Comparison of ENCODE assay signal across 9 cellular contexts in genomic region chr16:31141071-31141469, GRCh38. TPM values are rescaled to one million over a fixed set of nuclear protein-coding genes. Genes with fewer than 3 reads are reported as not detected.
DNase-seq lines count a peak whose midpoint lies in the region; ATAC-seq, FAIRE-seq and TF ChIP-seq lines count a peak whose summit lies in the region.
"Not testable (repeated sequence)": the region's sequence is repeated elsewhere in the genome, so short reads cannot be mapped to it uniquely, and the experiment has no call there.
"Had no signal": no experiment of that assay in that cellular context is flagged by ENCODE, and none has a peak within 500 bp of the region (broad histone marks: within the 10 kb centered on the region; RNA-seq: fewer than 3 reads in every experiment).

No MANE protein-coding gene starts in this region.

- not testable (repeated sequence) for ATAC-seq in DND-41 (ENCODE audit: insufficient read depth, low read depth); HepG2; upper lobe of right lung

- not testable (repeated sequence) for FAIRE-seq in HepG2 (lab: Jason Lieb, UNC)

- DNase-seq in DND-41; RWPE1 (ENCODE audit: low spot score); coronary artery (ENCODE audit: low spot score); HepG2 (ENCODE audit: low spot score); prostate gland (ENCODE audit: low spot score); upper lobe of right lung: not testable (repeated sequence)

- H3K4me3 ChIP-seq in DND-41 (ENCODE audit: low read depth in 1 of 2, low read length in 2 of 2) (peak overlapping the region in 1 of 2 experiments; percentile 47; a peak in 2 of 4 replicates), coronary artery (peak overlapping the region; percentile 80), HepG2 (replicated peaks in 1 of 3; ENCODE audit: insufficient read depth in 1 of 3, low read depth in 2 of 3, low read length in 3 of 3) (peak overlapping the region; percentile 28 to 77 (median 64))
- H3K4me3 ChIP-seq in prostate gland, upper lobe of right lung: not testable (repeated sequence)

- in situ Hi-C loops in HepG2 (cut with HindIII; ENCODE audit: extremely low pct_ligation_motif_present, low pct_unique_long_range_greater_than_20kb) = not testable (repeated sequence)

- WGBS in HepG2 (ENCODE audit: low lambda C conversion rate) = 17% methylated on average over 9 of the region's 9 CpGs
- 75% methylated on average over 9 of the region's 9 CpGs for WGBS in prostate gland

- not testable (repeated sequence) for H3K27me3 ChIP-seq in DND-41 (ENCODE audit: insufficient read depth, low read length, poor library complexity); HepG2 (ENCODE audit: control insufficient read depth in 1 of 2, insufficient read depth in 2 of 2, low read length in 2 of 2); prostate gland (replicated peaks; ENCODE audit: insufficient read depth); upper lobe of right lung

- H4K20me1 ChIP-seq in DND-41 (ENCODE audit: insufficient read depth, low read length); HepG2 (ENCODE audit: insufficient read depth, low read length): not testable (repeated sequence)

- peaks cover 18% of the 10 kb centered on the region for H3K4me1 ChIP-seq in DND-41 (ENCODE audit: insufficient read depth, low read length)
- peaks cover 70% of the 10 kb centered on the region for H3K4me1 ChIP-seq in HepG2 (ENCODE audit: insufficient read depth, low read length)
- H3K4me1 ChIP-seq in prostate gland (replicated peaks) = not testable (repeated sequence)
- H3K4me1 ChIP-seq in upper lobe of right lung = peaks cover 18% of the 10 kb centered on the region

- H2AFZ ChIP-seq in DND-41 (ENCODE audit: low read depth, low read length) = peak overlapping the region; percentile 74
- not testable (repeated sequence) for H2AFZ ChIP-seq in HepG2 (ENCODE audit: low read length)

- H3K9ac ChIP-seq in DND-41 (ENCODE audit: low read depth, low read length) = peak overlapping the region; percentile 49
- peak overlapping the region; percentile 67 for H3K9ac ChIP-seq in HepG2 (ENCODE audit: insufficient read depth, low read depth, low read length)

- H3K27ac ChIP-seq in DND-41 (ENCODE audit: low read length) (peak overlapping the region; percentile 63), RWPE1 (peak overlapping the region; percentile 98), coronary artery (peak overlapping the region; percentile 57 to 90), HepG2 (ENCODE audit: extremely low read length, insufficient read depth, low read length) (peak overlapping the region; percentile 80), prostate gland (peak overlapping the region; percentile 80 to 82), upper lobe of right lung (peak overlapping the region; percentile 80)

- not testable (repeated sequence) for H3K9me3 ChIP-seq in DND-41 (ENCODE audit: insufficient read depth, low read length, severe bottlenecking); HepG2 (ENCODE audit: low read length); prostate gland; upper lobe of right lung

- TF ChIP-seq RAD21 in HepG2 (CRISPR knock-in tag; IDR thresholded peaks at IDR 0.05) = not testable (repeated sequence)

- H3K4me2 ChIP-seq in DND-41 (ENCODE audit: insufficient read depth, low read length) = peak overlapping the region; percentile 65
- peak overlapping the region; percentile 91 for H3K4me2 ChIP-seq in HepG2 (ENCODE audit: low read depth, low read length)

- not testable (repeated sequence) for TF ChIP-seq POLR2A in HepG2 (IDR thresholded peaks at IDR 0.05; ENCODE audit: insufficient read depth in 1 of 2, low read depth in 2 of 2, low read length in 2 of 2); prostate gland (IDR thresholded peaks at IDR 0.05)

- not testable (repeated sequence) for TF ChIP-seq EP300 in HepG2 (IDR thresholded peaks at IDR 0.05; ENCODE audit: low read depth in 2 of 2, low read length in 2 of 2); HepG2 (CRISPR knock-in tag; IDR thresholded peaks at IDR 0.05; ENCODE audit: borderline replicate concordance)

- not testable (repeated sequence) for H3K36me3 ChIP-seq in DND-41 (ENCODE audit: insufficient read depth, low read length); HepG2 (replicated peaks in 1 of 2; ENCODE audit: control insufficient read depth in 1 of 2, insufficient read depth in 2 of 2, low read length in 2 of 2); prostate gland; upper lobe of right lung

- TF ChIP-seq CTCF in DND-41 (IDR thresholded peaks at IDR 0.05; ENCODE audit: borderline replicate concordance, extremely low read depth, low read length, poor library complexity, severe bottlenecking); RWPE1 (conservative IDR thresholded peaks at IDR 0.05; ENCODE audit: low read depth); coronary artery (IDR thresholded peaks at IDR 0.05); HepG2 (CRISPR knock-in tag; IDR thresholded peaks at IDR 0.05); prostate gland (IDR thresholded peaks at IDR 0.05); upper lobe of right lung (IDR thresholded peaks at IDR 0.05): not testable (repeated sequence)

- intact Hi-C loops in HepG2 (cut with micrococcal nuclease; ENCODE audit: unreplicated experiment) (loop anchor here (5.0 to 10.0 kb wide), 2 partner anchors 144 to 186 kb away; partner anchors contain the start of gene SETD1A), prostate gland (cut with DNase I) (loop anchor here (5.0 kb wide), 2 partner anchors 34 to 49 kb away; partner anchors contain the start of genes BCKDK and VKORC1)
- intact Hi-C loops in upper lobe of right lung (cut with DNase I) = not testable (repeated sequence)

- H3K79me2 ChIP-seq in DND-41 (ENCODE audit: insufficient read depth, low read length); HepG2 (ENCODE audit: insufficient read depth, low read length): not testable (repeated sequence)

- CTCF ChIA-PET in RWPE1 (lab: Yijun Ruan, JAX); HepG2 (lab: Yijun Ruan, JAX; ENCODE audit: low intra/inter-chr PET ratio, low total read pairs): not testable (repeated sequence)

- BruUV-seq in HepG2 (replicated peaks; lab: Mats Ljungman, UMichigan) = not testable (repeated sequence)

- POLR2A ChIA-PET in RWPE1 (lab: Yijun Ruan, JAX; ENCODE audit: low non-redundant PET) = not testable (repeated sequence)
- POLR2A ChIA-PET in HepG2 (lab: Yijun Ruan, JAX) = interaction anchor here (0.7 to 11.4 kb wide), 17 partner anchors 9 to 572 kb away, joined by 3 to 275 read pairs (median 5); partner anchors contain the start of genes FUS, KAT8, PRSS36 and VKORC1

RNA-seq across cellular contexts. Expression of gene PRSS8, which starts 5.5 kb away (rescaled TPM):
- total RNA-seq in HepG2 (2016; rRNA removed; fragmentation: Illumina TruSeq; extraction: Trizol) (1.2 and 2.6 TPM in 2 replicates), prostate gland (100 to 1,000 TPM in 1 of 2 donors, 10 to 100 TPM in 1; 29.9 to 118 TPM), upper lobe of right lung (103 TPM)
- 0.18 and 0.20 TPM in 2 replicates for total RNA-seq in HepG2 (2016; cell fraction: cytosol; rRNA removed; fragmentation: Illumina TruSeq; extraction: Trizol; ENCODE audit: low read depth)
- total RNA-seq in HepG2 (2016; cell fraction: insoluble cytoplasmic fraction; rRNA removed; fragmentation: Illumina TruSeq; extraction: Trizol) = 1.4 and 2.9 TPM in 2 replicates
- total RNA-seq in HepG2 (2016; cell fraction: membrane; rRNA removed; fragmentation: Illumina TruSeq; extraction: Trizol) = 0.65 and 0.99 TPM in 2 replicates
- total RNA-seq in HepG2 (2016; cell fraction: nucleus; rRNA removed; fragmentation: Illumina TruSeq; extraction: Trizol) = 3.0 and 3.8 TPM in 2 replicates
- polyA plus RNA-seq in HepG2 (2011; rRNA removed) = 7.2 and 20.0 TPM in 2 replicates
- polyA plus RNA-seq in HepG2 (2011; cell fraction: cytosol; rRNA removed) = 11.2 and 11.7 TPM in 2 replicates
- 8.1 and 15.7 TPM in 2 replicates for polyA plus RNA-seq in HepG2 (2011; cell fraction: nucleus; rRNA removed)
- 12.5 and 34.4 TPM in 2 replicates for polyA plus RNA-seq in HepG2 (2012)
- polyA plus RNA-seq in HepG2 (2016; cell fraction: cytosol; fragmentation: Illumina TruSeq; extraction: Trizol; ENCODE audit: low read depth) = 0.41 and 0.50 TPM in 2 replicates
- 1.6 and 1.8 TPM in 2 replicates for polyA plus RNA-seq in HepG2 (2016; cell fraction: insoluble cytoplasmic fraction; fragmentation: Illumina TruSeq; extraction: Trizol; ENCODE audit: low read depth)
- 0.51 and 0.63 TPM in 2 replicates for polyA plus RNA-seq in HepG2 (2016; cell fraction: membrane; fragmentation: Illumina TruSeq; extraction: Trizol; ENCODE audit: low read depth)
- 6.6 and 8.0 TPM in 2 replicates for polyA plus RNA-seq in HepG2 (2016; cell fraction: nucleus; fragmentation: Illumina TruSeq; extraction: Trizol; ENCODE audit: insufficient read depth, low read depth)
- 0.58 and 12.5 TPM in 2 replicates for polyA minus RNA-seq in HepG2 (2011; rRNA and poly(A)+ RNA removed; ENCODE audit: low replicate concordance)
- 5.5 and 9.5 TPM in 2 replicates for polyA minus RNA-seq in HepG2 (2011; cell fraction: cytosol; rRNA and poly(A)+ RNA removed)
- 0.77 and 2.7 TPM in 2 replicates for polyA minus RNA-seq in HepG2 (2011; cell fraction: nucleus; rRNA and poly(A)+ RNA removed)
- total RNA-seq: activated B cell treated with CpG ODN at 0.5 μM for 24 hours; activated naive CD4-positive, alpha-beta T cell treated with anti-CD3 and anti-CD28 coated beads for 36 hours; cardiac septum had no signal

RNA-seq across cellular contexts. Expression of gene PRSS36, which starts 8.8 kb away (rescaled TPM):
- total RNA-seq in HepG2 (2016; rRNA removed; fragmentation: Illumina TruSeq; extraction: Trizol) (1.1 and 1.5 TPM in 2 replicates), prostate gland (1 to 10 TPM; 4.3 to 4.7 TPM), upper lobe of right lung (3.5 TPM)
- total RNA-seq in HepG2 (2016; cell fraction: cytosol; rRNA removed; fragmentation: Illumina TruSeq; extraction: Trizol; ENCODE audit: low read depth) = 2.5 and 3.6 TPM in 2 replicates
- total RNA-seq in HepG2 (2016; cell fraction: insoluble cytoplasmic fraction; rRNA removed; fragmentation: Illumina TruSeq; extraction: Trizol) = 0.79 and 2.2 TPM in 2 replicates
- total RNA-seq in HepG2 (2016; cell fraction: membrane; rRNA removed; fragmentation: Illumina TruSeq; extraction: Trizol) = 3.2 and 4.8 TPM in 2 replicates
- 1.1 and 1.8 TPM in 2 replicates for total RNA-seq in HepG2 (2016; cell fraction: nucleus; rRNA removed; fragmentation: Illumina TruSeq; extraction: Trizol)
- 2.1 and 2.7 TPM in 2 replicates for polyA plus RNA-seq in HepG2 (2011; rRNA removed)
- polyA plus RNA-seq in HepG2 (2011; cell fraction: cytosol; rRNA removed) = 0.95 and 2.1 TPM in 2 replicates
- 1.9 and 2.8 TPM in 2 replicates for polyA plus RNA-seq in HepG2 (2011; cell fraction: nucleus; rRNA removed)
- polyA plus RNA-seq in HepG2 (2012) = 0.71 and 1.5 TPM in 2 replicates
- polyA plus RNA-seq in HepG2 (2016; cell fraction: cytosol; fragmentation: Illumina TruSeq; extraction: Trizol; ENCODE audit: low read depth) = 2.1 and 2.2 TPM in 2 replicates
- polyA plus RNA-seq in HepG2 (2016; cell fraction: insoluble cytoplasmic fraction; fragmentation: Illumina TruSeq; extraction: Trizol; ENCODE audit: low read depth) = 2.1 and 2.5 TPM in 2 replicates
- 0.93 and 4.0 TPM in 2 replicates for polyA plus RNA-seq in HepG2 (2016; cell fraction: membrane; fragmentation: Illumina TruSeq; extraction: Trizol; ENCODE audit: low read depth)
- polyA plus RNA-seq in HepG2 (2016; cell fraction: nucleus; fragmentation: Illumina TruSeq; extraction: Trizol; ENCODE audit: insufficient read depth, low read depth) = 1.3 and 3.1 TPM in 2 replicates
- 0.76 and 9.9 TPM in 2 replicates for polyA minus RNA-seq in HepG2 (2011; rRNA and poly(A)+ RNA removed; ENCODE audit: low replicate concordance)
- 0.20 and 0.44 TPM in 2 replicates for polyA minus RNA-seq in HepG2 (2011; cell fraction: cytosol; rRNA and poly(A)+ RNA removed)
- 1.3 TPM in 1 of 2 replicates, not detected in the other for polyA minus RNA-seq in HepG2 (2011; cell fraction: nucleus; rRNA and poly(A)+ RNA removed)

RNA-seq across cellular contexts. Expression of gene KAT8, which starts 23.6 kb away (rescaled TPM):
- total RNA-seq in HepG2 (2016; rRNA removed; fragmentation: Illumina TruSeq; extraction: Trizol) = 69.5 and 79.0 TPM in 2 replicates
- total RNA-seq in HepG2 (2016; cell fraction: cytosol; rRNA removed; fragmentation: Illumina TruSeq; extraction: Trizol; ENCODE audit: low read depth) = 35.7 and 36.8 TPM in 2 replicates
- total RNA-seq in HepG2 (2016; cell fraction: insoluble cytoplasmic fraction; rRNA removed; fragmentation: Illumina TruSeq; extraction: Trizol) = 66.0 and 82.2 TPM in 2 replicates
- 28.5 and 33.0 TPM in 2 replicates for total RNA-seq in HepG2 (2016; cell fraction: membrane; rRNA removed; fragmentation: Illumina TruSeq; extraction: Trizol)
- total RNA-seq in HepG2 (2016; cell fraction: nucleus; rRNA removed; fragmentation: Illumina TruSeq; extraction: Trizol) = 42.9 and 51.1 TPM in 2 replicates
- 84.2 and 85.3 TPM in 2 replicates for polyA plus RNA-seq in HepG2 (2011; rRNA removed)
- polyA plus RNA-seq in HepG2 (2011; cell fraction: cytosol; rRNA removed) = 59.8 and 72.8 TPM in 2 replicates
- 112 and 113 TPM in 2 replicates for polyA plus RNA-seq in HepG2 (2011; cell fraction: nucleus; rRNA removed)
- 49.1 and 52.0 TPM in 2 replicates for polyA plus RNA-seq in HepG2 (2012)
- polyA plus RNA-seq in HepG2 (2016; cell fraction: cytosol; fragmentation: Illumina TruSeq; extraction: Trizol; ENCODE audit: low read depth) = 5.9 and 6.1 TPM in 2 replicates
- 58.7 and 63.1 TPM in 2 replicates for polyA plus RNA-seq in HepG2 (2016; cell fraction: insoluble cytoplasmic fraction; fragmentation: Illumina TruSeq; extraction: Trizol; ENCODE audit: low read depth)
- polyA plus RNA-seq in HepG2 (2016; cell fraction: membrane; fragmentation: Illumina TruSeq; extraction: Trizol; ENCODE audit: low read depth) = 13.2 and 14.8 TPM in 2 replicates
- polyA plus RNA-seq in HepG2 (2016; cell fraction: nucleus; fragmentation: Illumina TruSeq; extraction: Trizol; ENCODE audit: insufficient read depth, low read depth) = 86.8 and 87.6 TPM in 2 replicates
- polyA minus RNA-seq in HepG2 (2011; rRNA and poly(A)+ RNA removed; ENCODE audit: low replicate concordance) = 37.8 and 50.2 TPM in 2 replicates
- 25.3 and 26.2 TPM in 2 replicates for polyA minus RNA-seq in HepG2 (2011; cell fraction: cytosol; rRNA and poly(A)+ RNA removed)
- polyA minus RNA-seq in HepG2 (2011; cell fraction: nucleus; rRNA and poly(A)+ RNA removed) = 37.3 and 44.0 TPM in 2 replicates
- total RNA-seq in prostate gland = 100 to 1,000 TPM in 1 of 2 donors, 10 to 100 TPM in 1; 92.6 to 115 TPM
- total RNA-seq in upper lobe of right lung = 80.4 TPM

RNA-seq across cellular contexts. Expression of gene BCKDK, which starts 32.9 kb away (rescaled TPM):
- total RNA-seq in HepG2 (2016; rRNA removed; fragmentation: Illumina TruSeq; extraction: Trizol) (24.9 and 25.2 TPM in 2 replicates), prostate gland (10 to 100 TPM; 78.5 to 80.6 TPM), upper lobe of right lung (33.3 TPM)
- total RNA-seq in HepG2 (2016; cell fraction: cytosol; rRNA removed; fragmentation: Illumina TruSeq; extraction: Trizol; ENCODE audit: low read depth) = 25.2 and 38.0 TPM in 2 replicates
- 21.6 and 21.9 TPM in 2 replicates for total RNA-seq in HepG2 (2016; cell fraction: insoluble cytoplasmic fraction; rRNA removed; fragmentation: Illumina TruSeq; extraction: Trizol)
- total RNA-seq in HepG2 (2016; cell fraction: membrane; rRNA removed; fragmentation: Illumina TruSeq; extraction: Trizol) = 42.8 and 61.6 TPM in 2 replicates
- 12.9 and 14.9 TPM in 2 replicates for total RNA-seq in HepG2 (2016; cell fraction: nucleus; rRNA removed; fragmentation: Illumina TruSeq; extraction: Trizol)
- polyA plus RNA-seq in HepG2 (2011; rRNA removed) = 42.6 and 54.2 TPM in 2 replicates
- polyA plus RNA-seq in HepG2 (2011; cell fraction: cytosol; rRNA removed) = 29.2 and 38.9 TPM in 2 replicates
- polyA plus RNA-seq in HepG2 (2011; cell fraction: nucleus; rRNA removed) = 119 and 127 TPM in 2 replicates
- polyA plus RNA-seq in HepG2 (2012) = 36.4 and 39.6 TPM in 2 replicates
- polyA plus RNA-seq in HepG2 (2016; cell fraction: cytosol; fragmentation: Illumina TruSeq; extraction: Trizol; ENCODE audit: low read depth) = 61.2 and 88.9 TPM in 2 replicates
- polyA plus RNA-seq in HepG2 (2016; cell fraction: insoluble cytoplasmic fraction; fragmentation: Illumina TruSeq; extraction: Trizol; ENCODE audit: low read depth) = 38.3 and 44.6 TPM in 2 replicates
- 82.3 and 100 TPM in 2 replicates for polyA plus RNA-seq in HepG2 (2016; cell fraction: membrane; fragmentation: Illumina TruSeq; extraction: Trizol; ENCODE audit: low read depth)
- polyA plus RNA-seq in HepG2 (2016; cell fraction: nucleus; fragmentation: Illumina TruSeq; extraction: Trizol; ENCODE audit: insufficient read depth, low read depth) = 34.1 and 38.8 TPM in 2 replicates
- 34.7 and 50.5 TPM in 2 replicates for polyA minus RNA-seq in HepG2 (2011; rRNA and poly(A)+ RNA removed; ENCODE audit: low replicate concordance)
- 23.9 and 34.2 TPM in 2 replicates for polyA minus RNA-seq in HepG2 (2011; cell fraction: cytosol; rRNA and poly(A)+ RNA removed)
- 25.6 and 37.4 TPM in 2 replicates for polyA minus RNA-seq in HepG2 (2011; cell fraction: nucleus; rRNA and poly(A)+ RNA removed)

RNA-seq across cellular contexts. Expression of gene FUS, which starts 38.9 kb away (rescaled TPM):
- total RNA-seq in HepG2 (2016; rRNA removed; fragmentation: Illumina TruSeq; extraction: Trizol) (64.8 and 68.1 TPM in 2 replicates), prostate gland (10 to 100 TPM; 48.6 to 87.5 TPM), upper lobe of right lung (175 TPM)
- total RNA-seq in HepG2 (2016; cell fraction: cytosol; rRNA removed; fragmentation: Illumina TruSeq; extraction: Trizol; ENCODE audit: low read depth) = 132 and 135 TPM in 2 replicates
- 65.7 and 69.2 TPM in 2 replicates for total RNA-seq in HepG2 (2016; cell fraction: insoluble cytoplasmic fraction; rRNA removed; fragmentation: Illumina TruSeq; extraction: Trizol)
- total RNA-seq in HepG2 (2016; cell fraction: membrane; rRNA removed; fragmentation: Illumina TruSeq; extraction: Trizol) = 107 and 110 TPM in 2 replicates
- total RNA-seq in HepG2 (2016; cell fraction: nucleus; rRNA removed; fragmentation: Illumina TruSeq; extraction: Trizol) = 164 and 176 TPM in 2 replicates
- polyA plus RNA-seq in HepG2 (2011; rRNA removed) = 168 and 176 TPM in 2 replicates
- polyA plus RNA-seq in HepG2 (2011; cell fraction: cytosol; rRNA removed) = 81.1 and 83.9 TPM in 2 replicates
- polyA plus RNA-seq in HepG2 (2011; cell fraction: nucleus; rRNA removed) = 401 and 461 TPM in 2 replicates
- polyA plus RNA-seq in HepG2 (2012) = 485 and 576 TPM in 2 replicates
- 70.9 and 79.9 TPM in 2 replicates for polyA plus RNA-seq in HepG2 (2016; cell fraction: cytosol; fragmentation: Illumina TruSeq; extraction: Trizol; ENCODE audit: low read depth)
- 475 and 565 TPM in 2 replicates for polyA plus RNA-seq in HepG2 (2016; cell fraction: insoluble cytoplasmic fraction; fragmentation: Illumina TruSeq; extraction: Trizol; ENCODE audit: low read depth)
- polyA plus RNA-seq in HepG2 (2016; cell fraction: membrane; fragmentation: Illumina TruSeq; extraction: Trizol; ENCODE audit: low read depth) = 78.4 and 96.5 TPM in 2 replicates
- polyA plus RNA-seq in HepG2 (2016; cell fraction: nucleus; fragmentation: Illumina TruSeq; extraction: Trizol; ENCODE audit: insufficient read depth, low read depth) = 1,051 and 1,103 TPM in 2 replicates
- 149 and 213 TPM in 2 replicates for polyA minus RNA-seq in HepG2 (2011; rRNA and poly(A)+ RNA removed; ENCODE audit: low replicate concordance)
- 117 and 135 TPM in 2 replicates for polyA minus RNA-seq in HepG2 (2011; cell fraction: cytosol; rRNA and poly(A)+ RNA removed)
- polyA minus RNA-seq in HepG2 (2011; cell fraction: nucleus; rRNA and poly(A)+ RNA removed) = 379 and 413 TPM in 2 replicates

Comparison
In these comparisons a context has a peak if more than half of its experiments do, and no peak if none do; other contexts are left out.
1. RNA of gene PRSS8, which starts 5.5 kb away (total RNA-seq): 29.9 to 118 TPM in prostate gland and 103 TPM in upper lobe of right lung (single experiment); 0.18 to 3.8 TPM in HepG2; every median in the first group is over 4 times any median in the second.
2. Peak in every context shown above with its lines, with median percentiles within 50 percentile points of each other: H3K27ac ChIP-seq.